Comparison of ENCODE assay signal across 10 cellular contexts in genomic region chr9:96139592-96140251, GRCh38.
DNase-seq lines count a peak whose midpoint lies in the region; ATAC-seq, FAIRE-seq and TF ChIP-seq lines count a peak whose summit lies in the region.
"Had no signal": no experiment of that assay in that cellular context is flagged by ENCODE, and none has a peak within 500 bp of the region (broad histone marks: within the 10 kb centered on the region; RNA-seq: fewer than 3 reads in every experiment).

No MANE protein-coding gene starts in this region.

- in situ Hi-C loops in ACHN (cut with HindIII; ENCODE audit: low pct_ligation_motif_present, low pct_unique_long_range_greater_than_20kb, low sequenced_read_pairs) = no loop called here

- H3K27me3 Mint-ChIP-seq in stimulated activated memory B cell treated with anti-CD40 and anti-IgM and Interleukin-4, amounts not matched to agents 10 μg/mL and 1 μg/mL and 100 μg/mL, for 72 hours = peaks cover 6% of the 10 kb centered on the region
- H3K27me3 Mint-ChIP-seq: activated naive CD8-positive, alpha-beta T cell had no signal

- peaks cover 17% of the 10 kb centered on the region for H3K4me1 Mint-ChIP-seq in stimulated activated memory B cell treated with anti-CD40 and anti-IgM and Interleukin-4, amounts not matched to agents 10 μg/mL and 1 μg/mL and 100 μg/mL, for 72 hours

- no peak for TF ChIP-seq POLR2A in H54 (IDR thresholded peaks at IDR 0.05; ENCODE audit: low read depth, low read length)

- no peak for ATAC-seq in stimulated activated memory B cell treated with anti-CD40 and anti-IgM and Interleukin-4, amounts not matched to agents 10 μg/mL and 1 μg/mL and 100 μg/mL, for 72 hours
- ATAC-seq in GM19035 (IDR thresholded peaks at IDR 0.05; ENCODE audit: unreplicated experiment) (no peak), GM18907 (IDR thresholded peaks at IDR 0.05; ENCODE audit: unreplicated experiment) (no peak), GM18870 (IDR thresholded peaks at IDR 0.05; ENCODE audit: unreplicated experiment) (no peak)

- H3K4me3 Mint-ChIP-seq in stimulated activated memory B cell treated with anti-CD40 and anti-IgM and Interleukin-4, amounts not matched to agents 10 μg/mL and 1 μg/mL and 100 μg/mL, for 72 hours = no peak overlapping the region
- H3K4me3 Mint-ChIP-seq: activated naive CD8-positive, alpha-beta T cell had no signal

- peak overlapping the region; percentile 58 for H3K27ac Mint-ChIP-seq in stimulated activated memory B cell treated with anti-CD40 and anti-IgM and Interleukin-4, amounts not matched to agents 10 μg/mL and 1 μg/mL and 100 μg/mL, for 72 hours
- H3K27ac Mint-ChIP-seq: activated naive CD8-positive, alpha-beta T cell had no signal

- no peaks in the 10 kb centered on the region for H3K36me3 Mint-ChIP-seq in stimulated activated memory B cell treated with anti-CD40 and anti-IgM and Interleukin-4, amounts not matched to agents 10 μg/mL and 1 μg/mL and 100 μg/mL, for 72 hours
- H3K36me3 Mint-ChIP-seq: activated naive CD8-positive, alpha-beta T cell had no signal

- FAIRE-seq in H54 (lab: Jason Lieb, UNC) = peak; percentile 27

- DNase-seq in H54 (ENCODE audit: insufficient read length, low spot score) (no peak), SIG-M5 (lab: John Stamatoyannopoulos, UW) (peak; percentile 36), foreskin melanocyte (peak; percentile 79), ACHN (no peak)
- DNase-seq: NCI-H774 had no signal

- H3K9me3 Mint-ChIP-seq in stimulated activated memory B cell treated with anti-CD40 and anti-IgM and Interleukin-4, amounts not matched to agents 10 μg/mL and 1 μg/mL and 100 μg/mL, for 72 hours = peaks cover 4% of the 10 kb centered on the region

Comparison
In these comparisons a context has a peak if more than half of its experiments do, and no peak if none do; other contexts are left out.
1. DNase-seq: peak in SIG-M5 (single experiment) and foreskin melanocyte (single experiment); none in H54 (single experiment) and ACHN (single experiment).